Comparison of ENCODE assay signal across 1 cellular context in the genomic region with DNA sequence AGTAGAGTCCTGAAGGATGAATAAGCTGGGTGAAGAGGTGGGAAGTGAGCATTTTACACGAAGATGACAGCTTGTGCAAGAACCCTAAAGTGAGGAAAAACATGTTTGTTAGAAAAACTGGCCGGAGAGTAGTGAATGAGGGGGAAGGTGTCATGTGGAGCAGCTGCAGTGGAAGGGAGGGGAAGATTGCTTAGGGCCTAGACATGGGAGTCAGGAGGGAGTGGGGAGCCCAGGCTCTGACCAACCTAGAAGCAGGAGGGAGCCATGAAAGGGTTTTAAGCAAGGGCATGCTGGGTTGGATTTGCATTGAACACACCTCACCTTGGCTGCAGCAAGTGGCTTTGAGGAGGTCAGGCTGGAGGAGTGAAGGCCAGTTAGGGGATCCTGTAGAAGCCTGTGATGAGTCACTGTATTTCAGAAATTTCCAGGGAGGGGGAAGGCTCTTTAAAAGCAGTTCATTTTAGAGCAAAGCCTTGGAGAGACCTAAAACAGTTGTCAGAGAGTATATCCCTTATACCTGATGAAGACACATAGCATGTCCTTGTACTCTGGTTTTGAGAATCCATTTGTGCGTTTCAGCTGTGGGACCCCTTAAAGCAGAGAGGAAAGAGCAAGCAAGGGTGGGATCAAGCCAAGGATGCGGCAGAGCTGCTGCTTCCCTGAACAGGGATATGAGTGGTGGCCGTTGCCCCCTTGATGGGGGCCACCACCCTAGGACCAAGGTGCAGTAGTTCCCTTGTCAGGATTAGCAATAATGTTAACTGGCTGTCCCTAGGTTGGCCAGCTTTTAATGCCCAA.
TF ChIP-seq lines count a peak whose summit lies in the region.

No MANE protein-coding gene starts in this region.

TF ChIP-seq in GM23338, 12 proteins besides CTCF, POLR2A, EP300 and RAD21:
- TF ChIP-seq, protein P1, sequence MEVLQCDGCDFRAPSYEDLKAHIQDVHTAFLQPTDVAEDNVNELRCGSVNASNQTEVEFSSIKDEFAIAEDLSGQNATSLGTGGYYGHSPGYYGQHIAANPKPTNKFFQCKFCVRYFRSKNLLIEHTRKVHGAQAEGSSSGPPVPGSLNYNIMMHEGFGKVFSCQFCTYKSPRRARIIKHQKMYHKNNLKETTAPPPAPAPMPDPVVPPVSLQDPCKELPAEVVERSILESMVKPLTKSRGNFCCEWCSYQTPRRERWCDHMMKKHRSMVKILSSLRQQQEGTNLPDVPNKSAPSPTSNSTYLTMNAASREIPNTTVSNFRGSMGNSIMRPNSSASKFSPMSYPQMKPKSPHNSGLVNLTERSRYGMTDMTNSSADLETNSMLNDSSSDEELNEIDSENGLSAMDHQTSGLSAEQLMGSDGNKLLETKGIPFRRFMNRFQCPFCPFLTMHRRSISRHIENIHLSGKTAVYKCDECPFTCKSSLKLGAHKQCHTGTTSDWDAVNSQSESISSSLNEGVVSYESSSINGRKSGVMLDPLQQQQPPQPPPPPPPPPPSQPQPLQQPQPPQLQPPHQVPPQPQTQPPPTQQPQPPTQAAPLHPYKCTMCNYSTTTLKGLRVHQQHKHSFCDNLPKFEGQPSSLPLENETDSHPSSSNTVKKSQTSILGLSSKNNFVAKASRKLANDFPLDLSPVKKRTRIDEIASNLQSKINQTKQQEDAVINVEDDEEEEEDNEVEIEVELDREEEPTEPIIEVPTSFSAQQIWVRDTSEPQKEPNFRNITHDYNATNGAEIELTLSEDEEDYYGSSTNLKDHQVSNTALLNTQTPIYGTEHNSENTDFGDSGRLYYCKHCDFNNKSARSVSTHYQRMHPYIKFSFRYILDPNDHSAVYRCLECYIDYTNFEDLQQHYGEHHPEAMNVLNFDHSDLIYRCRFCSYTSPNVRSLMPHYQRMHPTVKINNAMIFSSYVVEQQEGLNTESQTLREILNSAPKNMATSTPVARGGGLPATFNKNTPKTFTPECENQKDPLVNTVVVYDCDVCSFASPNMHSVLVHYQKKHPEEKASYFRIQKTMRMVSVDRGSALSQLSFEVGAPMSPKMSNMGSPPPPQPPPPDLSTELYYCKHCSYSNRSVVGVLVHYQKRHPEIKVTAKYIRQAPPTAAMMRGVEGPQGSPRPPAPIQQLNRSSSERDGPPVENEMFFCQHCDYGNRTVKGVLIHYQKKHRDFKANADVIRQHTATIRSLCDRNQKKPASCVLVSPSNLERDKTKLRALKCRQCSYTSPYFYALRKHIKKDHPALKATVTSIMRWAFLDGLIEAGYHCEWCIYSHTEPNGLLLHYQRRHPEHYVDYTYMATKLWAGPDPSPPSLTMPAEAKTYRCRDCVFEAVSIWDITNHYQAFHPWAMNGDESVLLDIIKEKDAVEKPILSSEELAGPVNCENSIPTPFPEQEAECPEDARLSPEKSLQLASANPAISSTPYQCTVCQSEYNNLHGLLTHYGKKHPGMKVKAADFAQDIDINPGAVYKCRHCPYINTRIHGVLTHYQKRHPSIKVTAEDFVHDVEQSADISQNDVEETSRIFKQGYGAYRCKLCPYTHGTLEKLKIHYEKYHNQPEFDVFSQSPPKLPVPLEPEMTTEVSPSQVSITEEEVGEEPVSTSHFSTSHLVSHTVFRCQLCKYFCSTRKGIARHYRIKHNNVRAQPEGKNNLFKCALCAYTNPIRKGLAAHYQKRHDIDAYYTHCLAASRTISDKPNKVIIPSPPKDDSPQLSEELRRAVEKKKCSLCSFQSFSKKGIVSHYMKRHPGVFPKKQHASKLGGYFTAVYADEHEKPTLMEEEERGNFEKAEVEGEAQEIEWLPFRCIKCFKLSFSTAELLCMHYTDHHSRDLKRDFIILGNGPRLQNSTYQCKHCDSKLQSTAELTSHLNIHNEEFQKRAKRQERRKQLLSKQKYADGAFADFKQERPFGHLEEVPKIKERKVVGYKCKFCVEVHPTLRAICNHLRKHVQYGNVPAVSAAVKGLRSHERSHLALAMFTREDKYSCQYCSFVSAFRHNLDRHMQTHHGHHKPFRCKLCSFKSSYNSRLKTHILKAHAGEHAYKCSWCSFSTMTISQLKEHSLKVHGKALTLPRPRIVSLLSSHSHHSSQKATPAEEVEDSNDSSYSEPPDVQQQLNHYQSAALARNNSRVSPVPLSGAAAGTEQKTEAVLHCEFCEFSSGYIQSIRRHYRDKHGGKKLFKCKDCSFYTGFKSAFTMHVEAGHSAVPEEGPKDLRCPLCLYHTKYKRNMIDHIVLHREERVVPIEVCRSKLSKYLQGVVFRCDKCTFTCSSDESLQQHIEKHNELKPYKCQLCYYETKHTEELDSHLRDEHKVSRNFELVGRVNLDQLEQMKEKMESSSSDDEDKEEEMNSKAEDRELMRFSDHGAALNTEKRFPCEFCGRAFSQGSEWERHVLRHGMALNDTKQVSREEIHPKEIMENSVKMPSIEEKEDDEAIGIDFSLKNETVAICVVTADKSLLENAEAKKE (CRISPR knock-in tag; IDR thresholded peaks at IDR 0.05), result no peak
- no peak for TF ChIP-seq REST (IDR thresholded peaks at IDR 0.05; ENCODE audit: unreplicated experiment)
- no peak for TF ChIP-seq POLR2AphosphoS5 (IDR thresholded peaks at IDR 0.05; ENCODE audit: low read depth)
- TF ChIP-seq, protein P2, sequence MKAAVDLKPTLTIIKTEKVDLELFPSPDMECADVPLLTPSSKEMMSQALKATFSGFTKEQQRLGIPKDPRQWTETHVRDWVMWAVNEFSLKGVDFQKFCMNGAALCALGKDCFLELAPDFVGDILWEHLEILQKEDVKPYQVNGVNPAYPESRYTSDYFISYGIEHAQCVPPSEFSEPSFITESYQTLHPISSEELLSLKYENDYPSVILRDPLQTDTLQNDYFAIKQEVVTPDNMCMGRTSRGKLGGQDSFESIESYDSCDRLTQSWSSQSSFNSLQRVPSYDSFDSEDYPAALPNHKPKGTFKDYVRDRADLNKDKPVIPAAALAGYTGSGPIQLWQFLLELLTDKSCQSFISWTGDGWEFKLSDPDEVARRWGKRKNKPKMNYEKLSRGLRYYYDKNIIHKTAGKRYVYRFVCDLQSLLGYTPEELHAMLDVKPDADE (IDR thresholded peaks at IDR 0.05), result no peak
- no peak for TF ChIP-seq CREB1 (CRISPR knock-in tag; IDR thresholded peaks at IDR 0.05; ENCODE audit: low read depth)
- TF ChIP-seq STAT1 (IDR thresholded peaks at IDR 0.05; ENCODE audit: unreplicated experiment), result no peak
- no peak for TF ChIP-seq EZH2phosphoT487 (IDR thresholded peaks at IDR 0.05; ENCODE audit: unreplicated experiment)
- no peak for TF ChIP-seq EZH2 (IDR thresholded peaks at IDR 0.05; ENCODE audit: low read depth, unreplicated experiment)
